In genomic region chr16:81214745-81215166, GRCh38 we compare ENCODE assay signal across 13 cellular contexts. TPM values are rescaled to one million over a fixed set of nuclear protein-coding genes. Genes with fewer than 3 reads are reported as not detected.
DNase-seq lines count a peak whose midpoint lies in the region; ATAC-seq, FAIRE-seq and TF ChIP-seq lines count a peak whose summit lies in the region.
"Had no signal": no experiment of that assay in that cellular context is flagged by ENCODE, and none has a peak within 500 bp of the region (broad histone marks: within the 10 kb centered on the region; RNA-seq: fewer than 3 reads in every experiment).

No MANE protein-coding gene starts in this region.

- no peaks in the 10 kb centered on the region for H3K4me1 ChIP-seq in mesendoderm (ENCODE audit: control insufficient read depth, low read depth, low read length)
- H3K4me1 ChIP-seq: spleen had no signal

- no peak overlapping the region for H3K4ac ChIP-seq in mesendoderm (ENCODE audit: low read depth, low read length)

- H3K36me3 ChIP-seq in bronchial epithelial cell (ENCODE audit: control insufficient read depth, insufficient read depth, low read length) (no peaks in the 10 kb centered on the region), mesendoderm (ENCODE audit: control insufficient read depth, insufficient read depth, low read length) (no peaks in the 10 kb centered on the region)
- H3K36me3 ChIP-seq: spleen had no signal

- H3K56ac ChIP-seq in mesendoderm (ENCODE audit: low read length) = no peak overlapping the region

- no peak overlapping the region for H2BK5ac ChIP-seq in mesendoderm (ENCODE audit: low read length)

- no peaks in the 10 kb centered on the region for H3K27me3 ChIP-seq in bronchial epithelial cell (ENCODE audit: control insufficient read depth, insufficient read depth, low read length)
- H3K27me3 ChIP-seq in mesendoderm (ENCODE audit: insufficient read depth, low read length, poor library complexity) = no peaks in the 10 kb centered on the region

- FAIRE-seq in bronchial epithelial cell (lab: Jason Lieb, UNC) = no peak
- FAIRE-seq: islet of Langerhans had no signal

- H3K23ac ChIP-seq in mesendoderm (ENCODE audit: low read length) = no peak overlapping the region

- no peak overlapping the region for H2AK5ac ChIP-seq in mesendoderm (ENCODE audit: low read length)

- DNase-seq in ELR (ENCODE audit: low read depth) (peak; percentile 43), HuH-7.5 (ENCODE audit: low spot score) (peak; percentile 66), bronchial epithelial cell (ENCODE audit: low read depth) (peak; percentile 13), mesendoderm (peak; percentile 65), NCI-H1105 (lab: John Stamatoyannopoulos, UW) (no peak)
- DNase-seq: activated B cell treated with CpG ODN at 0.5 μM for 24 hours, NCI-H146, spleen had no signal

- H3K4me3 ChIP-seq in bronchial epithelial cell (ENCODE audit: low read depth, low read length) = no peak overlapping the region
- H3K4me3 ChIP-seq in mesendoderm (ENCODE audit: low read length) = no peak overlapping the region
- H3K4me3 ChIP-seq: spleen had no signal

- no peak overlapping the region for H4K5ac ChIP-seq in mesendoderm (ENCODE audit: low read length)

- H3K18ac ChIP-seq in mesendoderm (ENCODE audit: low read length) = no peak overlapping the region

- ATAC-seq in GM18870 (IDR thresholded peaks at IDR 0.05; ENCODE audit: unreplicated experiment) (no peak), HG02938 (IDR thresholded peaks at IDR 0.05; ENCODE audit: unreplicated experiment) (no peak), HG03439 (IDR thresholded peaks at IDR 0.05; ENCODE audit: unreplicated experiment) (no peak)

- no peak overlapping the region for H3K4me2 ChIP-seq in mesendoderm (ENCODE audit: low read length)

- no peak overlapping the region for H2BK15ac ChIP-seq in mesendoderm (replicated peaks; ENCODE audit: low read depth)

- no peaks in the 10 kb centered on the region for H3K79me2 ChIP-seq in mesendoderm (ENCODE audit: control insufficient read depth, insufficient read depth, low read length)

- TF ChIP-seq CTCF in bronchial epithelial cell (IDR thresholded peaks at IDR 0.05; ENCODE audit: insufficient read depth, low read length, severe bottlenecking) = peak; percentile 63

- WGBS in mesendoderm (ENCODE audit: extremely low coverage, insufficient coverage, low lambda C conversion rate) = no CpG with 5 or more reads among the region's 15 CpGs

- H2BK120ac ChIP-seq in mesendoderm (ENCODE audit: low read depth, low read length) = no peak overlapping the region

- no peak overlapping the region for H4K8ac ChIP-seq in mesendoderm (ENCODE audit: low read depth, low read length)

- no peak overlapping the region for H3K27ac ChIP-seq in mesendoderm (ENCODE audit: low read depth, low read length)
- H3K27ac ChIP-seq: spleen had no signal

- no peaks in the 10 kb centered on the region for H3K79me1 ChIP-seq in mesendoderm (ENCODE audit: low read length)

- H3K9ac ChIP-seq in mesendoderm (ENCODE audit: low read length) = no peak overlapping the region

RNA-seq across cellular contexts. Expression of gene BCO1, which starts 23.7 kb away (rescaled TPM):
- total RNA-seq in bronchial epithelial cell = not detected in 2 replicates
- 0.01 TPM for polyA plus RNA-seq in mesendoderm (2013, experiment 1 of 2)
- not detected for polyA plus RNA-seq in mesendoderm (2013, experiment 2 of 2)
- total RNA-seq: activated B cell treated with CpG ODN at 0.5 μM for 24 hours, spleen, temporal lobe had no signal
- polyA plus RNA-seq: spleen had no signal
